In the genomic region with DNA sequence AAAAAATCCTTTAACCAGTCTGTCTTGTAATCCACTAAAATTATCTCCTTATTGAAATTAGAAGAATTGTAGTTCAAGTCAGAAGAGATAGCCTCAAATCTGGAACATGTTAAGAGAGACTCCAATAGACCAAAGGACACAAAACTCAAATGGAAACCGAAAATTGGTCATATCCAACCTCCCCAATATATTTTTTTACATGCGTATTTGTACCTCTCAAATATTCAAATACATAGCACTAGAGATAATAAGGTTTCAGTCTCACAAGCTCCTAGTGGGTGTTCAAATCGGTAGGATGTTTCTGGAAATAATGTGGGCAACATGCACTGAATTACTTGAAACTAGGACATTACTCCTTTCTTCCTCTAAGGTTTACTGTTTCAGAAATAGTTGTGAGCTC, we compare ENCODE assay signal across 27 cellular contexts.
"Had no signal": no experiment of that assay in that cellular context is flagged by ENCODE, and none has a peak within 500 bp of the region (broad histone marks: within the 10 kb centered on the region; RNA-seq: fewer than 3 reads in every experiment).

No MANE protein-coding gene starts in this region.

- H3K4me3 ChIP-seq: gastroesophageal sphincter, ovary, psoas muscle, sigmoid colon, stomach, tibial artery had no signal

- H3K9me3 ChIP-seq: gastroesophageal sphincter, neutrophil, ovary, psoas muscle, sigmoid colon, stomach, tibial artery had no signal

- H3K4me1 ChIP-seq: gastroesophageal sphincter, psoas muscle, sigmoid colon, tibial artery had no signal

- H3K36me3 ChIP-seq: gastroesophageal sphincter, neutrophil, ovary, sigmoid colon, stomach, tibial artery had no signal

- H3K27me3 ChIP-seq: gastroesophageal sphincter, neutrophil, ovary, sigmoid colon, stomach, tibial artery had no signal

- ATAC-seq: activated CD8-positive, alpha-beta memory T cell treated with anti-CD3 and anti-CD28 coated beads, Interleukin-2, amount 10 ng/mL, durations not matched to agents 7 days and 5 days; activated CD8-positive, alpha-beta T cell treated with anti-CD3 and anti-CD28 coated beads, Interleukin-2, amount 10 ng/mL, durations not matched to agents 7 days and 5 days; activated naive CD8-positive, alpha-beta T cell treated with anti-CD3 and anti-CD28 coated beads, Interleukin-2, amount 50 U/mL, for 24 hours; effector memory CD8-positive, alpha-beta T cell; gastroesophageal sphincter; left colon; psoas muscle; stimulated activated memory B cell treated with anti-CD40 and anti-IgM and Interleukin-4, amounts not matched to agents 10 μg/mL and 1 μg/mL and 100 μg/mL, for 72 hours had no signal

- DNase-seq: activated B cell treated with CpG ODN at 0.5 μM for 24 hours; activated CD8-positive, alpha-beta memory T cell treated with anti-CD3 and anti-CD28 coated beads, Interleukin-2, amount 10 ng/mL, durations not matched to agents 7 days and 5 days; activated CD8-positive, alpha-beta T cell treated with anti-CD3 and anti-CD28 coated beads, Interleukin-2, amount 10 ng/mL, durations not matched to agents 7 days and 5 days; activated naive CD8-positive, alpha-beta T cell treated with anti-CD3 and anti-CD28 coated beads, Interleukin-2, amount 50 U/mL, for 24 hours; activated T-cell treated with anti-CD3 and anti-CD28 coated beads, Interleukin-2, amount 50 U/mL, for 48 hours; amygdala; caudate nucleus; cortex of kidney; effector memory CD8-positive, alpha-beta T cell; erythroblast; head of caudate nucleus; hippocampal formation; kidney; left colon; naive B cell; nephron progenitor cell; ovary; psoas muscle; sigmoid colon; small intestine; stimulated activated CD4-positive, alpha-beta T cell treated with anti-CD3 and anti-CD28 coated beads, Interleukin-4, amount 100 ng/mL, for 4 hours; stimulated activated CD8-positive, alpha-beta memory T cell treated with anti-CD3 and anti-CD28 coated beads, Interleukin-4, amount 100 ng/mL, for 48 hours; stomach; tibial artery had no signal

- H3K27ac ChIP-seq: gastroesophageal sphincter, neutrophil, ovary, psoas muscle, sigmoid colon, stomach, tibial artery had no signal
